ENCODE assay signal across 1 cellular context in genomic region chr17:81927653-81928496, GRCh38.
TF ChIP-seq lines count a peak whose summit lies in the region.

Gene MAFG, minus strand, starts transcription at chr17:81927735. Its CDS starts 4,550 bp downstream, at chr17:81923185.

TF ChIP-seq in WTC11, 78 proteins besides CTCF, POLR2A, EP300 and RAD21 (continued from another document):
- no peak for TF ChIP-seq AFF4 (CRISPR knock-in tag; IDR thresholded peaks at IDR 0.05; ENCODE audit: borderline replicate concordance)
- TF ChIP-seq ZMAT4 (CRISPR knock-in tag; IDR thresholded peaks at IDR 0.05) = no peak
- no peak for TF ChIP-seq TCF7 (CRISPR knock-in tag; IDR thresholded peaks at IDR 0.05; ENCODE audit: low read depth)
- peak; percentile 86 for TF ChIP-seq GABPB1 (CRISPR knock-in tag; IDR thresholded peaks at IDR 0.05)
- 0 out of 2 replicates have a peak, but pooled peaks have one; percentile 41 for TF ChIP-seq TP53 (CRISPR knock-in tag; IDR thresholded peaks at IDR 0.05)
- peak; percentile 40; the same call in 1 of the 2 replicates for TF ChIP-seq MYBL2 (CRISPR knock-in tag; IDR thresholded peaks at IDR 0.05)
- peak; percentile 60; the same call in 1 of the 2 replicates for TF ChIP-seq E2F5 (CRISPR knock-in tag; IDR thresholded peaks at IDR 0.05)
- no peak for TF ChIP-seq RELA (CRISPR knock-in tag; IDR thresholded peaks at IDR 0.05; ENCODE audit: borderline replicate concordance)
- TF ChIP-seq ZBTB21 (CRISPR knock-in tag; IDR thresholded peaks at IDR 0.05; ENCODE audit: borderline replicate concordance) = peak; percentile 44; the same call in 1 of the 2 replicates
- TF ChIP-seq OVOL2 (CRISPR knock-in tag; IDR thresholded peaks at IDR 0.05; ENCODE audit: borderline replicate concordance) = no peak
- no peak for TF ChIP-seq PRDM15 (CRISPR knock-in tag; IDR thresholded peaks at IDR 0.05)
- TF ChIP-seq CBFB (CRISPR knock-in tag; IDR thresholded peaks at IDR 0.05; ENCODE audit: low read depth) = no peak
- TF ChIP-seq CDX4 (CRISPR knock-in tag; IDR thresholded peaks at IDR 0.05; ENCODE audit: borderline replicate concordance) = no peak
- TF ChIP-seq TEAD1 (CRISPR knock-in tag; IDR thresholded peaks at IDR 0.05) = no peak
- TF ChIP-seq CREM (CRISPR knock-in tag; IDR thresholded peaks at IDR 0.05) = peak; percentile 56; the same call in 1 of the 2 replicates
- TF ChIP-seq ZNF121 (CRISPR knock-in tag; IDR thresholded peaks at IDR 0.05) = peak; percentile 67; the same call in 1 of the 2 replicates
- no peak for TF ChIP-seq ELF4 (CRISPR knock-in tag; IDR thresholded peaks at IDR 0.05; ENCODE audit: low read depth)
